1 cellular context compared by ENCODE assay signal in the genomic region with DNA sequence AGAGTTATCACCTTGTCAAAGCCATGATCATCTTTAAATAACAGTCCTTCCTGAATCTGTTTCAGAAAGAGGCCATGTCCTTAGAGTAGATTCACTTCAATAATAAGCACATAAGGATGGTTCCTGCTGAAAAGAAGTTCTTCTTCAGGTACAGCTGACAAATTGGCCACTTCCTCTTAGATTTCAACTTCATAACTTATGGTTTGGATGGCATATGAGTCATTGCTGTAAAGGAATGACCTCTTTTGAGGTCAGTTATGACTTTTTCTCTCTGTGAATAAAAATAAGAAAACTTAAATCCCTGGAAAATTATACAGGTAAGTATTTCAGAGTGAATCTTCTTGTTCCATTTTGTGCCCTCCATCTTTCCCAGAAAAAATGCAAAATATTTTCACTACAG.
TF ChIP-seq lines count a peak whose summit lies in the region.

No MANE protein-coding gene starts in this region.

TF ChIP-seq in GM12878, 131 proteins besides CTCF, POLR2A, EP300 and RAD21:
- TF ChIP-seq DPF2 (IDR thresholded peaks at IDR 0.05) (peak; percentile 57; the same call in 1 of the 2 replicates), SRF (IDR thresholded peaks at IDR 0.05; ENCODE audit: low read depth in 2 of 2, low read length in 2 of 2) (no peak), BRCA1 (IDR thresholded peaks at IDR 0.05; ENCODE audit: low read depth, low read length) (no peak), NR2F1 (conservative IDR thresholded peaks at IDR 0.05) (peak; percentile 32; the same call in 1 of the 2 replicates), SPI1 (IDR thresholded peaks at IDR 0.05; ENCODE audit: borderline replicate concordance, insufficient read depth, low read depth, low read length) (peak; percentile 60; the same call in 1 of the 2 replicates), MTA2 (IDR thresholded peaks at IDR 0.05; ENCODE audit: low read depth) (peak; percentile 40; the same call in 1 of the 2 replicates), IKZF1 (conservative IDR thresholded peaks at IDR 0.05) (peak; percentile 72), SUPT20H (IDR thresholded peaks at IDR 0.05; ENCODE audit: borderline replicate concordance, control insufficient read depth, low read depth, low read length) (no peak), NFIC (IDR thresholded peaks at IDR 0.05; ENCODE audit: low read depth, low read length) (no peak), IKZF2 (IDR thresholded peaks at IDR 0.05) (peak; percentile 52 to 55; a peak in 3 of 4 replicates)
- TF ChIP-seq, protein P1, sequence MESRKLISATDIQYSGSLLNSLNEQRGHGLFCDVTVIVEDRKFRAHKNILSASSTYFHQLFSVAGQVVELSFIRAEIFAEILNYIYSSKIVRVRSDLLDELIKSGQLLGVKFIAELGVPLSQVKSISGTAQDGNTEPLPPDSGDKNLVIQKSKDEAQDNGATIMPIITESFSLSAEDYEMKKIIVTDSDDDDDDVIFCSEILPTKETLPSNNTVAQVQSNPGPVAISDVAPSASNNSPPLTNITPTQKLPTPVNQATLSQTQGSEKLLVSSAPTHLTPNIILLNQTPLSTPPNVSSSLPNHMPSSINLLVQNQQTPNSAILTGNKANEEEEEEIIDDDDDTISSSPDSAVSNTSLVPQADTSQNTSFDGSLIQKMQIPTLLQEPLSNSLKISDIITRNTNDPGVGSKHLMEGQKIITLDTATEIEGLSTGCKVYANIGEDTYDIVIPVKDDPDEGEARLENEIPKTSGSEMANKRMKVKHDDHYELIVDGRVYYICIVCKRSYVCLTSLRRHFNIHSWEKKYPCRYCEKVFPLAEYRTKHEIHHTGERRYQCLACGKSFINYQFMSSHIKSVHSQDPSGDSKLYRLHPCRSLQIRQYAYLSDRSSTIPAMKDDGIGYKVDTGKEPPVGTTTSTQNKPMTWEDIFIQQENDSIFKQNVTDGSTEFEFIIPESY (IDR thresholded peaks at IDR 0.05): no peak
